In the genomic region with DNA sequence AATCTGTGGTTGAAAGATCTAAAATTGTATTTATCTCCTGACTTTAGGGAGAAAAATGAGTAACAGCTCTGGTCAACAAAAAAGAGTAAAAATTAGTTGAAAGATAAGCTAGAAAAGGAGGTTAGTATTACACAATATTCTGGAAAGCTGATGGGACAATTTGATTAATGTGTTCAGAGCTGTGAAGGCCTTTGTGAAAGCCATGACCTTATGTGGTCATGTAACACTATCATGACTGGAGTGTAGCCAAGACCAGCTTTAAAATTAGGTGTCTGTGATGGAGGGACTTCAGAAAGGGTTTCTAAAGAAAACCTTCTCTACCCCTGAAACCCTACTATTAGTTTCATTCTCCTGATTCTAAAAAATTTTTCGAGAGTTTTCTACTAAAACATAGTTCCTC, we compare ENCODE assay signal across 10 cellular contexts.
A peak's percentile ranks its signal among the peaks of the same experiment; 100 is the strongest.
DNase-seq lines count a peak whose midpoint lies in the region; ATAC-seq, FAIRE-seq and TF ChIP-seq lines count a peak whose summit lies in the region.
"Had no signal": no experiment of that assay in that cellular context is flagged by ENCODE, and none has a peak within 500 bp of the region (broad histone marks: within the 10 kb centered on the region; RNA-seq: fewer than 3 reads in every experiment).

No MANE protein-coding gene starts in this region.

- peaks cover 8% of the 10 kb centered on the region for H3K4me1 ChIP-seq in psoas muscle

- no peaks in the 10 kb centered on the region for H3K27me3 ChIP-seq in psoas muscle (ENCODE audit: insufficient read depth in 3 of 3, low read length in 2 of 3)

- FAIRE-seq in urothelium cell line (lab: Jason Lieb, UNC): no peak

- intact Hi-C loops in psoas muscle (cut with DNase I): no loop called here

- DNase-seq in dermis microvascular lymphatic vessel endothelial cell (ENCODE audit: low read depth in 2 of 2): peak; percentile 13 to 26
- no peak for DNase-seq in psoas muscle
- no peak for DNase-seq in epidermal melanocyte (ENCODE audit: insufficient read length, low spot score)
- no peak for DNase-seq in urothelium cell line (ENCODE audit: low spot score)
- no peak for DNase-seq in AG20443 (ENCODE audit: low spot score)
- DNase-seq: NCI-H526 treated with DMSO at 0.1 percent for 48 hours, trophoblast cell had no signal

- H3K4me3 ChIP-seq in psoas muscle: no peak overlapping the region

- no peak for TF ChIP-seq CTCF in psoas muscle (IDR thresholded peaks at IDR 0.05)

- TF ChIP-seq POLR2A in GM18505 (IDR thresholded peaks at IDR 0.05; ENCODE audit: borderline replicate concordance, extremely low read depth, insufficient read depth, insufficient read length): no peak

- WGBS in psoas muscle, 3 donors: 68 to 84% (median 77%) methylated on average over 1 of the region's 1 CpG

- ATAC-seq in GM18505 (IDR thresholded peaks at IDR 0.05; ENCODE audit: unreplicated experiment) (peak; percentile 90), GM21381 (IDR thresholded peaks at IDR 0.05; ENCODE audit: unreplicated experiment) (peak; percentile 97), HG03354 (IDR thresholded peaks at IDR 0.05; ENCODE audit: poor library complexity, severe bottlenecking, unreplicated experiment) (peak; percentile 88), psoas muscle (no peak)

- H3K36me3 ChIP-seq in psoas muscle (ENCODE audit: insufficient read depth in 1 of 2, low read depth in 1 of 2): no peaks in the 10 kb centered on the region

- H3K27ac ChIP-seq in psoas muscle: no peak overlapping the region

- H3K9me3 ChIP-seq in psoas muscle: no peaks in the 10 kb centered on the region

Comparison
In these comparisons a context has a peak if more than half of its experiments do, and no peak if none do; other contexts are left out.
1. ATAC-seq: peak in GM18505 (single experiment), GM21381 (single experiment) and HG03354 (single experiment); none in psoas muscle (0 of 4).
2. DNase-seq: peak in dermis microvascular lymphatic vessel endothelial cell (2 of 2); none in psoas muscle (0 of 2), epidermal melanocyte (single experiment), urothelium cell line (single experiment) and AG20443 (single experiment).